In the genomic region with DNA sequence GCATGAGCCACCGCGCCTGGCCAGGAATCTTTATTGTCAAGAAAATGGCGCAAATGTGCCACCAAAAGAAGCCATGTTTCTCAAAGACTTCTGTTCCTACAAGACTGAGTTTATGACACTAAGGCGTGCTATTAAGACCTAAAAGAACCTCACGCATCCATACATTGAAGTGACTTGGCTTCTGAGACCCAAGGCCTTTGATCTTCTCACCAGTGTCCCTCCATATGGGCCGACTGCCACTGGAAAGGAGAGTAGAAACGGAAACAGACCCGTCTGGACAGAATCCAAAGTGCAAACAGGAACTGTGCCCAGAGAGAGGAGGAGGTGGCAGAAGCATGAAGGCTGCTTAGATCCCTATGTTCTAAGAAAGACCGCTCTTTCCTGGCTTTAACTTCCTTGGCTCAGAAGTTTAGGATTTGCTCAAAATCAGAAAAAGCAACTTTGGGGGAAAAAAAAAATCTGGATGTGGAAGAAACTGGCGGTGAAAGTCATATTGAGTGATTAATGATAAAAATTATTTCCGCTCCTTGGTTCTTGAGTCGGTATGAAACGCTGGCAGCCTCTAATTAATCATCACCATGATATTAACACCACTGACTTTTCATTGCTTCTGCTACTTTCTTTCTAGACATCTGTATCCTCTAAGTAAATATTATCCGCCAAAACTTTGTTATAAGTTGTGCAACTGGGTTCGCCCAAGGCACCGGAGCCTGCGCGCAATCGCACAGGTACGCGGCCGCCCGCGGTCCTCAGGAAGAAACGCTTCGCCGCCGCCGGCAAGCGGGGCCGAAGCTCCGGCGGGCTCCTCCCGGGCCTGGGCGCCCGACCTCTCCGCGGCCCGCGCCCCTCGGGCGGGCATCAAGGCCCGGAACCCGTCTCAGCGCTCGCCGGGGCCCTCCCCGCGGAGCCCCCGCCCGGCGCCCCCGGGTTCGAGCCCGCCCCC, we compare ENCODE assay signal across 8 cellular contexts. TPM values are rescaled to one million over a fixed set of nuclear protein-coding genes. Genes with fewer than 3 reads are reported as not detected.
DNase-seq lines count a peak whose midpoint lies in the region; ATAC-seq and TF ChIP-seq lines count a peak whose summit lies in the region.

No MANE protein-coding gene starts in this region.

- ATAC-seq in GM21515 (IDR thresholded peaks at IDR 0.05; ENCODE audit: unreplicated experiment), result peak; percentile 31

- H3K4me1 ChIP-seq in PC-9 (replicated peaks; ENCODE audit: insufficient read depth), result peaks cover 36% of the 10 kb centered on the region
- peaks cover 1% of the 10 kb centered on the region; the same call in 1 of the 2 replicates for H3K4me1 ChIP-seq in iPS DF 6.9 (ENCODE audit: control insufficient read depth, insufficient read depth, low read length)

- peak; percentile 78 for DNase-seq in EL
- DNase-seq in HT1080 (ENCODE audit: low read depth), result peak; percentile 70
- peak; percentile 61 to 74 for DNase-seq in PC-9
- DNase-seq in astrocyte of the spinal cord (ENCODE audit: low read depth, low spot score), result peak; percentile 69
- no peak for DNase-seq in iPS DF 6.9 (ENCODE audit: low read depth, low spot score)
- DNase-seq in retina, result peak; percentile 63
- DNase-seq in OCI-M2 (lab: John Stamatoyannopoulos, UW; ENCODE audit: unreplicated experiment), result no peak

- H3K27me3 ChIP-seq in PC-9 (ENCODE audit: insufficient read depth, low read depth) (no peaks in the 10 kb centered on the region), iPS DF 6.9 (ENCODE audit: control insufficient read depth, insufficient read depth, low read length) (no peaks in the 10 kb centered on the region)

- H3F3A ChIP-seq in PC-9 (ENCODE audit: insufficient read depth, low read depth), result peaks cover 15% of the 10 kb centered on the region

- H3K9me2 ChIP-seq in PC-9 (ENCODE audit: insufficient read depth), result no peaks in the 10 kb centered on the region

- peak overlapping the region; percentile 62 for H2AFZ ChIP-seq in PC-9

- WGBS in iPS DF 6.9 (ENCODE audit: insufficient coverage, insufficient read length), result no CpG with 5 or more reads among the region's 55 CpGs

- intact Hi-C loops in PC-9 (cut with micrococcal nuclease; ENCODE audit: unreplicated experiment), result loop anchor here (1.0 to 5.0 kb wide), 7 partner anchors 35 to 308 kb away; no protein-coding TSS in a partner anchor

- CTCF ChIA-PET in PC-9 (lab: Charles Lee), result interaction anchor here (0.7 to 1.1 kb wide), 2 partner anchors 58 to 724 kb away, joined by 3 to 4 read pairs; no protein-coding TSS in a partner anchor

- TF ChIP-seq CTCF in PC-9 (conservative IDR thresholded peaks at IDR 0.05), result no peak
- no peak for TF ChIP-seq CTCF in astrocyte of the spinal cord (IDR thresholded peaks at IDR 0.05; ENCODE audit: low read depth, low read length)

- H3K27ac ChIP-seq in PC-9 (peak overlapping the region; percentile 80), iPS DF 6.9 (ENCODE audit: low read length) (no peak overlapping the region)

- BruUV-seq in PC-9 (replicated peaks; lab: Mats Ljungman, UMichigan), result TSS peak; percentile 51

- peaks cover 17% of the 10 kb centered on the region for H4K20me1 ChIP-seq in PC-9 (ENCODE audit: insufficient read depth)

- H3K79me2 ChIP-seq in PC-9 (ENCODE audit: low read depth), result peaks cover 54% of the 10 kb centered on the region

- POLR2A ChIA-PET in PC-9 (lab: Charles Lee; ENCODE audit: unreplicated experiment), result interaction anchor here (0.5 to 1.4 kb wide), 7 partner anchors 23 to 406 kb away, joined by 3 to 14 read pairs (median 6); no protein-coding TSS in a partner anchor

- in situ Hi-C loops in astrocyte of the spinal cord (cut with HindIII; ENCODE audit: low sequenced_read_pairs), result no loop called here

- no peaks in the 10 kb centered on the region for H3K9me3 ChIP-seq in PC-9 (ENCODE audit: insufficient read depth, low read depth)
- no peaks in the 10 kb centered on the region for H3K9me3 ChIP-seq in iPS DF 6.9 (ENCODE audit: control insufficient read depth, insufficient read depth, low read length)

- H3K4me3 ChIP-seq in PC-9, result peak overlapping the region; percentile 85
- peak overlapping the region; percentile 75 for H3K4me3 ChIP-seq in astrocyte of the spinal cord (ENCODE audit: low read depth, low read length)
- H3K4me3 ChIP-seq in iPS DF 6.9 (ENCODE audit: low read length), result peak overlapping the region; percentile 42; the same call in 1 of the 2 replicates

- peaks cover 18% of the 10 kb centered on the region; the same call in 1 of the 2 replicates for H3K36me3 ChIP-seq in PC-9 (ENCODE audit: low read depth)
- no peaks in the 10 kb centered on the region for H3K36me3 ChIP-seq in iPS DF 6.9 (ENCODE audit: control insufficient read depth, insufficient read depth, low read length)

- peak overlapping the region; percentile 87 for H3K4me2 ChIP-seq in PC-9

RNA-seq across cellular contexts. Expression of a gene that starts 0.7 kb away (rescaled TPM):
- total RNA-seq in HT1080 (2014; rRNA removed; shearing (Covaris generic)), result 37.0 and 68.4 TPM in 2 replicates
- 237 and 246 TPM in 2 replicates for polyA plus RNA-seq in HT1080 (2015; cell fraction: cytosol; rRNA removed)
- 62.7 and 65.3 TPM in 2 replicates for polyA plus RNA-seq in HT1080 (2015; cell fraction: nucleus; rRNA removed)
- total RNA-seq in PC-9 (2021), result 256 and 279 TPM in 2 replicates

Comparison
In these comparisons a context has a peak if more than half of its experiments do, and no peak if none do; other contexts are left out.
1. DNase-seq: peak in EL (single experiment), HT1080 (single experiment), PC-9 (2 of 2), astrocyte of the spinal cord (single experiment) and retina (single experiment); none in iPS DF 6.9 (single experiment) and OCI-M2 (single experiment).
2. Peak in every context shown above with its lines, with median percentiles within 50 percentile points of each other: H3K4me3 ChIP-seq.